In the genomic region with DNA sequence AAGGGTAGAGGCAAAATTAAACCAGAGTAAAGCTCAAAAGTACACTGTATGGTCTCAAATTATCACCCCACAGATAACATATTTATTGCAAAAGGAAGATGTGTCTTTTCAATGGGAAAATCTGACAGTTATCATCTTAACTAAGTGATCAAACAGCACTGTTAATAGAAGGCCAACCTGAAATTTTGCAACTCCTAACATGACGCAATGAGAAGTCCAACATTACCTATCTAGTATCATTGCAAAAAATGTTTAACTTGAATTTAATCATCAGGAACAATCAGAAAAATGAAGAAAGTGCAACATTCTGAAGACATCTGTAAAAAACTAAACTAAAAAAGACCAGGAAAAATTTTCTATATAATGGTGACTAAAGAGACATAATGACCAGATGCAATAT, we compare ENCODE assay signal across 36 cellular contexts.
A peak's percentile ranks its signal among the peaks of the same experiment; 100 is the strongest.
DNase-seq lines count a peak whose midpoint lies in the region; ATAC-seq, FAIRE-seq and TF ChIP-seq lines count a peak whose summit lies in the region.
"Had no signal": no experiment of that assay in that cellular context is flagged by ENCODE, and none has a peak within 500 bp of the region (broad histone marks: within the 10 kb centered on the region; RNA-seq: fewer than 3 reads in every experiment).

No MANE protein-coding gene starts in this region.

- no peak for ATAC-seq in HepG2
- ATAC-seq in right lobe of liver: no peak
- ATAC-seq in K562: no peak
- no peak for ATAC-seq in activated CD8-positive, alpha-beta T cell treated with anti-CD3 and anti-CD28 coated beads, Interleukin-2, amount 10 ng/mL, durations not matched to agents 7 days and 5 days
- no peak for ATAC-seq in GM18867 (IDR thresholded peaks at IDR 0.05; ENCODE audit: unreplicated experiment)
- ATAC-seq: A549; CD8-positive, alpha-beta T cell had no signal

- H3K4me1 Mint-ChIP-seq in activated CD8-positive, alpha-beta T cell treated with anti-CD3 and anti-CD28 coated beads, Interleukin-2, amount 10 ng/mL, durations not matched to agents 7 days and 5 days (ENCODE audit: low read depth): no peaks in the 10 kb centered on the region
- H3K4me1 Mint-ChIP-seq: B cell; CD14-positive monocyte; CD4-positive, alpha-beta memory T cell; CD4-positive, CD25-positive, alpha-beta regulatory T cell; CD8-positive, alpha-beta memory T cell had no signal

- H3K4me3 ChIP-seq in HepG2 (replicated peaks in 1 of 3; ENCODE audit: insufficient read depth in 1 of 3, low read depth in 2 of 3, low read length in 3 of 3): no peak overlapping the region
- no peak overlapping the region for H3K4me3 ChIP-seq in right lobe of liver
- H3K4me3 ChIP-seq in K562: no peak overlapping the region
- no peak overlapping the region for H3K4me3 ChIP-seq in osteoblast (ENCODE audit: insufficient read depth, low read length)
- H3K4me3 ChIP-seq: A549; BLaER1; BLaER1 treated with 17β-estradiol and CSF1 and Interleukin-3, amounts not matched to agents 10 nM and 100 nM had no signal

- no peaks in the 10 kb centered on the region for H3K36me3 Mint-ChIP-seq in activated CD8-positive, alpha-beta T cell treated with anti-CD3 and anti-CD28 coated beads, Interleukin-2, amount 10 ng/mL, durations not matched to agents 7 days and 5 days (ENCODE audit: low read depth)
- H3K36me3 Mint-ChIP-seq: CD14-positive monocyte; CD4-positive, alpha-beta memory T cell; CD4-positive, CD25-positive, alpha-beta regulatory T cell; CD8-positive, alpha-beta T cell had no signal

- DNase-seq in HepG2 (ENCODE audit: low spot score): no peak
- DNase-seq in right lobe of liver: no peak
- no peak for DNase-seq in D721Med (ENCODE audit: insufficient read length, low spot score)
- no peak for DNase-seq in K562 (ENCODE audit: extremely low read depth in 1 of 4, low spot score in 3 of 4)
- DNase-seq in osteoblast (ENCODE audit: insufficient read length, low spot score, missing footprints): peak; percentile 37
- DNase-seq in activated CD8-positive, alpha-beta T cell treated with anti-CD3 and anti-CD28 coated beads, Interleukin-2, amount 10 ng/mL, durations not matched to agents 7 days and 5 days: no peak
- DNase-seq in H4 (ENCODE audit: low spot score): no peak
- DNase-seq: 8988T; ACHN; AML-193; BE2C; C1 segment of cervical spinal cord; Caco-2; Calu3; CD4-positive, alpha-beta memory T cell; CD4-positive, alpha-beta T cell; CD4-positive, CD25-positive, alpha-beta regulatory T cell; CD8-positive, alpha-beta memory T cell; CD8-positive, alpha-beta T cell; COR-L47; DMS 273 treated with DMSO at 0.1 percent for 48 hours; DMS153; DMS53; DMS79; DMS79 treated with DMSO at 0.1 percent for 48 hours; DND-41; EL had no signal

- H3K27me3 Mint-ChIP-seq in activated CD8-positive, alpha-beta T cell treated with anti-CD3 and anti-CD28 coated beads, Interleukin-2, amount 10 ng/mL, durations not matched to agents 7 days and 5 days (ENCODE audit: low read depth): peaks cover 2% of the 10 kb centered on the region
- H3K27me3 Mint-ChIP-seq: B cell; CD4-positive, CD25-positive, alpha-beta regulatory T cell had no signal

- H3K4me3 Mint-ChIP-seq in activated CD8-positive, alpha-beta T cell treated with anti-CD3 and anti-CD28 coated beads, Interleukin-2, amount 10 ng/mL, durations not matched to agents 7 days and 5 days: no peak overlapping the region
- H3K4me3 Mint-ChIP-seq: B cell; CD14-positive monocyte; CD4-positive, alpha-beta memory T cell; CD4-positive, alpha-beta T cell; CD4-positive, CD25-positive, alpha-beta regulatory T cell; CD8-positive, alpha-beta memory T cell; CD8-positive, alpha-beta T cell had no signal

- H3K4me1 ChIP-seq in HepG2 (ENCODE audit: insufficient read depth, low read length): no peaks in the 10 kb centered on the region
- H3K4me1 ChIP-seq in right lobe of liver: no peaks in the 10 kb centered on the region
- no peaks in the 10 kb centered on the region for H3K4me1 ChIP-seq in K562 (replicated peaks in 1 of 2; ENCODE audit: control insufficient read depth in 2 of 2, insufficient read depth in 2 of 2, low read length in 2 of 2)
- no peaks in the 10 kb centered on the region for H3K4me1 ChIP-seq in osteoblast (ENCODE audit: insufficient read depth, low read length)
- H3K4me1 ChIP-seq: A549; BE2C; BLaER1; BLaER1 treated with 17β-estradiol and CSF1 and Interleukin-3, amounts not matched to agents 10 nM and 100 nM; Caco-2 had no signal

- 88% methylated on average over 1 of the region's 1 CpG for WGBS in HepG2 (ENCODE audit: low lambda C conversion rate)
- WGBS in right lobe of liver (ENCODE audit: insufficient coverage, low coverage, low lambda C conversion rate, missing lambda C conversion rate): 28% methylated on average over 1 of the region's 1 CpG
- WGBS in K562 (ENCODE audit: insufficient coverage, low coverage, missing lambda C conversion rate): 96% methylated on average over 1 of the region's 1 CpG

- intact Hi-C loops in HepG2 (cut with micrococcal nuclease; ENCODE audit: unreplicated experiment) (no loop called here), right lobe of liver (cut with DNase I) (no loop called here), K562 (cut with micrococcal nuclease) (no loop called here)

- H3K27ac ChIP-seq in HepG2 (ENCODE audit: extremely low read length, insufficient read depth, low read length) (no peak overlapping the region), right lobe of liver (no peak overlapping the region), K562 (ENCODE audit: extremely low read depth, low read depth, low read length) (no peak overlapping the region), osteoblast (ENCODE audit: low read depth, low read length) (no peak overlapping the region)
- H3K27ac ChIP-seq: 22Rv1; A549; BLaER1; BLaER1 treated with 17β-estradiol and CSF1 and Interleukin-3, amounts not matched to agents 10 nM and 100 nM; C4-2B had no signal

- POLR2A ChIA-PET in HepG2 (lab: Yijun Ruan, JAX) (no interaction called here), K562 (lab: Yijun Ruan, JAX) (interaction anchor here (1.5 kb wide), 1 partner anchor 9 kb away, joined by 5 read pairs; no protein-coding TSS in a partner anchor)
- POLR2A ChIA-PET in activated CD8-positive, alpha-beta T cell treated with anti-CD3 and anti-CD28 coated beads, Interleukin-2, amount 10 ng/mL, durations not matched to agents 7 days and 5 days (lab: Charles Lee): no interaction called here

- no peaks in the 10 kb centered on the region for H3K9me3 ChIP-seq in HepG2 (ENCODE audit: low read length)
- H3K9me3 ChIP-seq in right lobe of liver: no peaks in the 10 kb centered on the region
- peaks cover 3% of the 10 kb centered on the region; the same call in 1 of the 2 replicates for H3K9me3 ChIP-seq in K562 (replicated peaks; ENCODE audit: control insufficient read depth, insufficient read depth, low read depth, low read length)
- H3K9me3 ChIP-seq in osteoblast (ENCODE audit: low read depth, low read length): no peaks in the 10 kb centered on the region
- H3K9me3 ChIP-seq: A549, BE2C, Caco-2 had no signal

- in situ Hi-C loops in HepG2 (cut with HindIII; ENCODE audit: extremely low pct_ligation_motif_present, low pct_unique_long_range_greater_than_20kb) (no loop called here), K562 (cut with MboI) (no loop called here)

- TF ChIP-seq CTCF in HepG2 (CRISPR knock-in tag; IDR thresholded peaks at IDR 0.05) (no peak), right lobe of liver (IDR thresholded peaks at IDR 0.05) (no peak), D721Med (IDR thresholded peaks at IDR 0.05; ENCODE audit: insufficient read depth, missing control alignments) (no peak), K562 (IDR thresholded peaks at IDR 0.05 in 2 of 3, conservative IDR thresholded peaks at IDR 0.05 in 1 of 3; ENCODE audit: insufficient read depth in 2 of 3, low read depth in 1 of 3, low read length in 3 of 3) (no peak), osteoblast (IDR thresholded peaks at IDR 0.05; ENCODE audit: extremely low read depth, low read depth, low read length) (no peak)

- H3K9ac ChIP-seq in HepG2 (ENCODE audit: insufficient read depth, low read depth, low read length) (no peak overlapping the region), K562 (ENCODE audit: insufficient read depth in 1 of 2, low read depth in 2 of 2, low read length in 2 of 2) (no peak overlapping the region)
- H3K9ac ChIP-seq: BLaER1; BLaER1 treated with 17β-estradiol and CSF1 and Interleukin-3, amounts not matched to agents 10 nM and 100 nM had no signal

- no peaks in the 10 kb centered on the region for H3K36me3 ChIP-seq in HepG2 (replicated peaks in 1 of 2; ENCODE audit: control insufficient read depth in 1 of 2, insufficient read depth in 2 of 2, low read length in 2 of 2)
- H3K36me3 ChIP-seq in right lobe of liver: no peaks in the 10 kb centered on the region
- no peaks in the 10 kb centered on the region for H3K36me3 ChIP-seq in K562 (ENCODE audit: control insufficient read depth, insufficient read depth, low read length)
- no peaks in the 10 kb centered on the region for H3K36me3 ChIP-seq in osteoblast (ENCODE audit: insufficient read depth, low read length)
- H3K36me3 ChIP-seq: BE2C; BLaER1; BLaER1 treated with 17β-estradiol and CSF1 and Interleukin-3, amounts not matched to agents 10 nM and 100 nM had no signal

- no peak for FAIRE-seq in HepG2 (lab: Jason Lieb, UNC)
- FAIRE-seq in D721Med (lab: Jason Lieb, UNC): peak; percentile 73
- FAIRE-seq in K562 (lab: Jason Lieb, UNC): no peak
- FAIRE-seq: A204.1, A549 had no signal

- BruUV-seq in HepG2 (replicated peaks; lab: Mats Ljungman, UMichigan): no TSS peak
- BruUV-seq in K562 (replicated peaks; lab: Mats Ljungman, UMichigan): no TSS peak

- TF ChIP-seq EP300 in HepG2 (IDR thresholded peaks at IDR 0.05; ENCODE audit: low read depth in 2 of 2, low read length in 2 of 2) (no peak), HepG2 (CRISPR knock-in tag; IDR thresholded peaks at IDR 0.05; ENCODE audit: borderline replicate concordance) (no peak), K562 (IDR thresholded peaks at IDR 0.05; ENCODE audit: low read length) (no peak)

- H3K79me2 ChIP-seq in HepG2 (ENCODE audit: insufficient read depth, low read length) (no peaks in the 10 kb centered on the region), K562 (ENCODE audit: control insufficient read depth, insufficient read depth, low read length) (no peaks in the 10 kb centered on the region), osteoblast (ENCODE audit: insufficient read depth, low read length) (no peaks in the 10 kb centered on the region)

- no peaks in the 10 kb centered on the region for H3K9me3 Mint-ChIP-seq in activated CD8-positive, alpha-beta T cell treated with anti-CD3 and anti-CD28 coated beads, Interleukin-2, amount 10 ng/mL, durations not matched to agents 7 days and 5 days (ENCODE audit: insufficient read depth)

- H4K20me1 ChIP-seq in HepG2 (ENCODE audit: insufficient read depth, low read length) (no peaks in the 10 kb centered on the region), K562 (replicated peaks; ENCODE audit: control insufficient read depth, insufficient read depth, low read length) (no peaks in the 10 kb centered on the region), osteoblast (ENCODE audit: insufficient read depth, low read length) (no peaks in the 10 kb centered on the region)
- H4K20me1 ChIP-seq: BLaER1; BLaER1 treated with 17β-estradiol and CSF1 and Interleukin-3, amounts not matched to agents 10 nM and 100 nM had no signal

- no peak overlapping the region for H2AFZ ChIP-seq in HepG2 (ENCODE audit: low read length)
- H2AFZ ChIP-seq in K562 (ENCODE audit: low read depth, low read length): no peak overlapping the region
- H2AFZ ChIP-seq in osteoblast (ENCODE audit: low read length): no peak overlapping the region

- TF ChIP-seq RAD21 in HepG2 (CRISPR knock-in tag; IDR thresholded peaks at IDR 0.05): no peak
- no peak for TF ChIP-seq RAD21 in K562 (CRISPR knock-in tag; conservative IDR thresholded peaks at IDR 0.05 in 1 of 2, IDR thresholded peaks at IDR 0.05 in 1 of 2)

- no peak overlapping the region for H3K4me2 ChIP-seq in HepG2 (ENCODE audit: low read depth, low read length)
- no peak overlapping the region for H3K4me2 ChIP-seq in K562 (ENCODE audit: insufficient read depth, low read length)
- H3K4me2 ChIP-seq in osteoblast (ENCODE audit: insufficient read depth, low read length): no peak overlapping the region
- H3K4me2 ChIP-seq: A549; BLaER1; BLaER1 treated with 17β-estradiol and CSF1 and Interleukin-3, amounts not matched to agents 10 nM and 100 nM had no signal

- no peak overlapping the region for H3K27ac Mint-ChIP-seq in activated CD8-positive, alpha-beta T cell treated with anti-CD3 and anti-CD28 coated beads, Interleukin-2, amount 10 ng/mL, durations not matched to agents 7 days and 5 days
- H3K27ac Mint-ChIP-seq: B cell; CD14-positive monocyte; CD4-positive, alpha-beta memory T cell; CD4-positive, alpha-beta T cell; CD4-positive, CD25-positive, alpha-beta regulatory T cell; CD8-positive, alpha-beta memory T cell; CD8-positive, alpha-beta T cell had no signal

- CTCF ChIA-PET in HepG2 (lab: Yijun Ruan, JAX; ENCODE audit: low intra/inter-chr PET ratio, low total read pairs): no interaction called here
- CTCF ChIA-PET in K562 (lab: Yijun Ruan, JAX; ENCODE audit: low intra/inter-chr PET ratio): interaction anchor here (0.8 kb wide), 1 partner anchor 10 kb away, joined by 3 read pairs; no protein-coding TSS in a partner anchor
- CTCF ChIA-PET in activated CD8-positive, alpha-beta T cell treated with anti-CD3 and anti-CD28 coated beads, Interleukin-2, amount 10 ng/mL, durations not matched to agents 7 days and 5 days (lab: Charles Lee): no interaction called here

- no peaks in the 10 kb centered on the region for H3K9me1 ChIP-seq in K562 (ENCODE audit: control insufficient read depth, insufficient read depth, low read length)

- no peak for TF ChIP-seq POLR2A in HepG2 (IDR thresholded peaks at IDR 0.05; ENCODE audit: insufficient read depth in 1 of 2, low read depth in 2 of 2, low read length in 2 of 2)
- TF ChIP-seq POLR2A in right lobe of liver (IDR thresholded peaks at IDR 0.05): no peak
- no peak for TF ChIP-seq POLR2A in K562 (conservative IDR thresholded peaks at IDR 0.05)

- H3K27me3 ChIP-seq in HepG2 (ENCODE audit: control insufficient read depth in 1 of 2, insufficient read depth in 2 of 2, low read length in 2 of 2) (no peaks in the 10 kb centered on the region), right lobe of liver (no peaks in the 10 kb centered on the region), K562 (ENCODE audit: control insufficient read depth in 2 of 2, insufficient read depth in 2 of 2, low read length in 2 of 2) (no peaks in the 10 kb centered on the region), osteoblast (ENCODE audit: insufficient read depth, low read length) (no peaks in the 10 kb centered on the region)
- H3K27me3 ChIP-seq: BE2C; BLaER1; BLaER1 treated with 17β-estradiol and CSF1 and Interleukin-3, amounts not matched to agents 10 nM and 100 nM had no signal

Comparison
In these comparisons a context has a peak if more than half of its experiments do, and no peak if none do; other contexts are left out.
1. Of the 241 proteins assayed by ChIP-seq in both HepG2 and K562: peak only in HepG2: none; only in K562: none; in both: CEBPB; in neither: 240.